In genomic region chr2:38507712-38508111, GRCh38 we compare ENCODE assay signal across 13 cellular contexts.
DNase-seq lines count a peak whose midpoint lies in the region; ATAC-seq and TF ChIP-seq lines count a peak whose summit lies in the region.
"Had no signal": no experiment of that assay in that cellular context is flagged by ENCODE, and none has a peak within 500 bp of the region (broad histone marks: within the 10 kb centered on the region; RNA-seq: fewer than 3 reads in every experiment).

No MANE protein-coding gene starts in this region.

- no peak overlapping the region for H3K27ac Mint-ChIP-seq in WTC11
- H3K27ac Mint-ChIP-seq: B cell; CD8-positive, alpha-beta T cell had no signal

- intact Hi-C loops in psoas muscle (cut with DNase I) (loop anchor here in 1 of 2 donors (10.0 kb wide), 1 partner anchor 133 kb away; the partner anchor contains the start of gene ATL2), testis (cut with DNase I; ENCODE audit: low total_unique reads) (no loop called here), colonic mucosa (cut with DNase I) (loop anchor here (5.0 kb wide), 2 partner anchors 40 to 190 kb away; no protein-coding TSS in a partner anchor)

- H3K27me3 Mint-ChIP-seq in WTC11 (ENCODE audit: low read depth) = peaks cover 17% of the 10 kb centered on the region

- H3K9me3 Mint-ChIP-seq in WTC11 = peaks cover 8% of the 10 kb centered on the region

- H4K20me1 ChIP-seq in GM23248 (ENCODE audit: insufficient read depth) = no peaks in the 10 kb centered on the region
- H4K20me1 ChIP-seq: BLaER1 treated with 17β-estradiol and CSF1 and Interleukin-3, amounts not matched to agents 10 nM and 100 nM had no signal

- DNase-seq in WTC11 (ENCODE audit: low spot score) (no peak), psoas muscle (no peak), testis (no peak), ACHN (no peak), GOT3 (lab: John Stamatoyannopoulos, UW) (no peak), GM23248 (no peak), colonic mucosa (no peak)

- in situ Hi-C loops in ACHN (cut with HindIII; ENCODE audit: low pct_ligation_motif_present, low pct_unique_long_range_greater_than_20kb, low sequenced_read_pairs) = no loop called here
- in situ Hi-C loops in GM23248 (cut with MboI) = no loop called here

- peaks cover 11% of the 10 kb centered on the region for H3K4me1 Mint-ChIP-seq in WTC11

- H3K4me3 Mint-ChIP-seq in WTC11 = no peak overlapping the region
- H3K4me3 Mint-ChIP-seq: B cell; CD8-positive, alpha-beta T cell; HFFc6 had no signal

- H3K4me1 ChIP-seq in HEK293 (ENCODE audit: control insufficient read depth, insufficient read depth, low read length) (no peaks in the 10 kb centered on the region), psoas muscle (peaks cover 44% of the 10 kb centered on the region), testis (peaks cover 27% of the 10 kb centered on the region), GM23248 (ENCODE audit: insufficient read depth) (peaks cover 7% of the 10 kb centered on the region; the same call in 1 of the 2 replicates), colonic mucosa (peaks cover 4% of the 10 kb centered on the region)

- no peaks in the 10 kb centered on the region for H3K9me3 ChIP-seq in HEK293 (ENCODE audit: control insufficient read depth, insufficient read depth, low read depth, low read length)
- no peaks in the 10 kb centered on the region for H3K9me3 ChIP-seq in psoas muscle
- no peaks in the 10 kb centered on the region for H3K9me3 ChIP-seq in testis
- H3K9me3 ChIP-seq in GM23248 (ENCODE audit: low read depth) = no peaks in the 10 kb centered on the region
- H3K9me3 ChIP-seq in colonic mucosa = no peaks in the 10 kb centered on the region

- no peak overlapping the region for H2AFZ ChIP-seq in GM23248

- CTCF ChIA-PET in HEK293 (lab: Yijun Ruan, JAX) = interaction anchor here (0.6 to 5.5 kb wide), 51 partner anchors 10 to 831 kb away, joined by 3 to 142 read pairs (median 4); partner anchors contain the start of gene ATL2
- CTCF ChIA-PET in WTC11 (lab: Charles Lee) = interaction anchor here (0.5 to 2.7 kb wide), 42 partner anchors 9 to 1028 kb away, joined by 3 to 50 read pairs (median 5); partner anchors contain the start of genes ATL2 and CYP1B1

- 0 out of 2 replicates have a peak, but pooled peaks cover 5% of the 10 kb centered on the region for H3F3A ChIP-seq in GM23248 (ENCODE audit: insufficient read depth)

- H3K79me2 ChIP-seq in GM23248 (ENCODE audit: insufficient read depth) = no peaks in the 10 kb centered on the region

- H3K9me2 ChIP-seq in GM23248 (ENCODE audit: insufficient read depth) = no peaks in the 10 kb centered on the region

- POLR2A ChIA-PET in HEK293 (lab: Yijun Ruan, JAX) = interaction anchor here (1.0 to 2.7 kb wide), 4 partner anchors 130 to 243 kb away, joined by 3 to 14 read pairs (median 5); partner anchors contain the start of gene SRSF7
- POLR2A ChIA-PET in WTC11 (lab: Charles Lee) = interaction anchor here (0.7 to 1.3 kb wide), 3 partner anchors 42 to 1827 kb away, joined by 3 to 4 read pairs (median 3); no protein-coding TSS in a partner anchor

- H3K27me3 ChIP-seq in psoas muscle (ENCODE audit: insufficient read depth in 3 of 3, low read length in 2 of 3) = no peaks in the 10 kb centered on the region
- no peaks in the 10 kb centered on the region for H3K27me3 ChIP-seq in testis
- peaks cover 6% of the 10 kb centered on the region for H3K27me3 ChIP-seq in GM23248 (replicated peaks; ENCODE audit: insufficient read depth)
- no peaks in the 10 kb centered on the region for H3K27me3 ChIP-seq in colonic mucosa
- H3K27me3 ChIP-seq: BLaER1 treated with 17β-estradiol and CSF1 and Interleukin-3, amounts not matched to agents 10 nM and 100 nM had no signal

- peaks cover under 1% of the 10 kb centered on the region for H3K36me3 Mint-ChIP-seq in WTC11
- H3K36me3 Mint-ChIP-seq: CD8-positive, alpha-beta T cell had no signal

- H3K4me2 ChIP-seq in GM23248 (ENCODE audit: unreplicated experiment) = no peak overlapping the region

- 91 to 100% (median 98%) methylated on average over 1 of the region's 1 CpG for WGBS in psoas muscle, 3 donors
- 89 to 95% methylated on average over 1 of the region's 1 CpG for WGBS in testis, 2 donors
- WGBS in GM23248 (ENCODE audit: low coverage in 1 of 2, low lambda C conversion rate in 2 of 2, missing lambda C conversion rate in 2 of 2), 2 experiments = 76 to 78% methylated on average over 1 of the region's 1 CpG

- no peak for TF ChIP-seq POLR2A in testis (IDR thresholded peaks at IDR 0.05)

- no peak for ATAC-seq in WTC11
- no peak for ATAC-seq in psoas muscle

- no peak overlapping the region for H3K4me3 ChIP-seq in HEK293 (ENCODE audit: low read depth, low read length)
- no peak overlapping the region for H3K4me3 ChIP-seq in psoas muscle
- no peak overlapping the region for H3K4me3 ChIP-seq in testis
- no peak overlapping the region for H3K4me3 ChIP-seq in GM23248
- no peak overlapping the region for H3K4me3 ChIP-seq in colonic mucosa
- H3K4me3 ChIP-seq: BLaER1 treated with 17β-estradiol and CSF1 and Interleukin-3, amounts not matched to agents 10 nM and 100 nM; GM12878 had no signal

- H3K27ac ChIP-seq in HEK293 (ENCODE audit: extremely low read depth, low read depth, low read length) = no peak overlapping the region
- H3K27ac ChIP-seq in psoas muscle = peak overlapping the region; percentile 65
- H3K27ac ChIP-seq in testis = peak overlapping the region; percentile 3 to 80
- no peak overlapping the region for H3K27ac ChIP-seq in GM23248
- no peak overlapping the region for H3K27ac ChIP-seq in colonic mucosa

- H3K36me3 ChIP-seq in HEK293 (ENCODE audit: control insufficient read depth in 2 of 2, insufficient read depth in 1 of 2, low read length in 2 of 2) (no peaks in the 10 kb centered on the region), psoas muscle (ENCODE audit: insufficient read depth in 1 of 2, low read depth in 1 of 2) (no peaks in the 10 kb centered on the region), testis (ENCODE audit: low read depth, missing control alignments) (no peaks in the 10 kb centered on the region), GM23248 (ENCODE audit: low read depth) (no peaks in the 10 kb centered on the region), colonic mucosa (no peaks in the 10 kb centered on the region)
- H3K36me3 ChIP-seq: BLaER1 treated with 17β-estradiol and CSF1 and Interleukin-3, amounts not matched to agents 10 nM and 100 nM had no signal

- TF ChIP-seq CTCF in HEK293 (tag by site-specific recombination; IDR thresholded peaks at IDR 0.05) (no peak), WTC11 (IDR thresholded peaks at IDR 0.05) (no peak), psoas muscle (IDR thresholded peaks at IDR 0.05) (no peak), testis (IDR thresholded peaks at IDR 0.05) (no peak), colonic mucosa (IDR thresholded peaks at IDR 0.05) (no peak)

- H3K9ac ChIP-seq in GM23248 = no peak overlapping the region
- H3K9ac ChIP-seq in colonic mucosa (ENCODE audit: low read depth in 2 of 2, low read length in 2 of 2) = no peak overlapping the region

TF ChIP-seq in HEK293, 187 proteins besides CTCF, POLR2A, EP300 and RAD21:
- TF ChIP-seq ZBTB48 (tag by site-specific recombination; IDR thresholded peaks at IDR 0.05) = no peak
- peak; percentile 84 for TF ChIP-seq ZNF121 (tag by site-specific recombination; IDR thresholded peaks at IDR 0.05)

TF ChIP-seq in WTC11, 78 proteins besides CTCF, POLR2A, EP300 and RAD21:
- TF ChIP-seq ETV6 (CRISPR knock-in tag; IDR thresholded peaks at IDR 0.05) (no peak), ARID4B (CRISPR knock-in tag; IDR thresholded peaks at IDR 0.05; ENCODE audit: borderline replicate concordance) (no peak), ZNF121 (CRISPR knock-in tag; IDR thresholded peaks at IDR 0.05) (peak; percentile 71; the same call in 1 of the 2 replicates)

Comparison
In these comparisons a context has a peak if more than half of its experiments do, and no peak if none do; other contexts are left out.
1. H3K27ac ChIP-seq: peak in psoas muscle (single experiment) and testis (2 of 2); none in HEK293 (single experiment), GM23248 (single experiment) and colonic mucosa (single experiment).
2. Of the 8 proteins assayed by ChIP-seq in both HEK293 and WTC11: peak only in HEK293: none; only in WTC11: none; in both: ZNF121; in neither: 7.